In the genomic region with DNA sequence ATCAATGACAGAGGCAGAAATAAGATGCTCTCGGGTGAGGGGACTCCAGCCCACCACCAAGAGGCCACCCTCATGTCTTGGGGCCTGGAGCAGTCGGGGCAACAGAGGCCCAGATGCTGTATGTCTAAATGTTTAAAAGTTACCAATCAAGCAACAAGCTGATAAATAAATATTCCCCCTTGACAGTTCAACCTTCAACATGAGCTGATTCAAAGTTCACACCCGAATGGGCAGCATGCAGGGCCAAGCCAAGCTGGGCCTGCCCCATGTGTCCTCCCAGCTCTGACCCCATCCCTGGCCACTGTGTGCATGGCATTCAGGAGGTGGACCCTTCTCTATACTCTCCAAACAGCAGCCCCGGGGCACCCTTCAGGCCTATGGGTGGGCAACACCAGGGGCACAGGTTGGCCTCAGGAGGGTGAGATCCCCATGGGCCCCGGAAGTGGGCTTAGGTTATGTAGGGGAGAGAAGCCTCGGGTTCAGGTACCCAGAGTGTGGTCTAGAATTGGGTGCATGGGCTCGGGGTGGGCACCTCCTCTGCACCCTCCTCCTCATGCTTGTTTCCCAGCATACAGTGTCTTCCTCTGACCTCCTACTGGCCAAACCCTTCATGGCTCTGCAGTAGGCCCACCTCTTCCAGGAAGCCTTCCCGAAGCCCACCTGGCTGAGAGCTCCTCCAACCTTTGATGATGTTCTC, we compare ENCODE assay signal across 24 cellular contexts.
"Had no signal": no experiment of that assay in that cellular context is flagged by ENCODE, and none has a peak within 500 bp of the region (broad histone marks: within the 10 kb centered on the region; RNA-seq: fewer than 3 reads in every experiment).

No MANE protein-coding gene starts in this region.

- H3K4me1 Mint-ChIP-seq: WTC11 had no signal

- ATAC-seq: mucosa of descending colon; naive thymus-derived CD4-positive, alpha-beta T cell; T-helper 17 cell; WTC11 had no signal

- H3K4me3 ChIP-seq: esophagus squamous epithelium, left ventricle myocardium inferior, mucosa of descending colon, stomach, testis, upper lobe of right lung had no signal

- H3K36me3 Mint-ChIP-seq: activated naive CD8-positive, alpha-beta T cell treated with anti-CD3 and anti-CD28 coated beads, Interleukin-2, amount 10 ng/mL, durations not matched to agents 7 days and 5 days; naive thymus-derived CD4-positive, alpha-beta T cell; WTC11 had no signal

- H3K9me3 Mint-ChIP-seq: activated naive CD8-positive, alpha-beta T cell treated with anti-CD3 and anti-CD28 coated beads, Interleukin-2, amount 10 ng/mL, durations not matched to agents 7 days and 5 days; activated T-helper 1 cell treated with anti-CD3 and anti-CD28 coated beads, Interleukin-12 subunit alpha, Interleukin-12 subunit beta, Interleukin-2, Interleukin-4 antibody, amounts not matched to agents 30 ng/mL and 10 ng/mL and 1 ng/mL, durations not matched to agents 14 hours and 24 hours and 36 hours; central memory CD8-positive, alpha-beta T cell; naive thymus-derived CD4-positive, alpha-beta T cell; WTC11 had no signal

- H3K4me3 Mint-ChIP-seq: activated naive CD8-positive, alpha-beta T cell treated with anti-CD3 and anti-CD28 coated beads, Interleukin-2, amount 10 ng/mL, durations not matched to agents 7 days and 5 days; activated T-helper 1 cell treated with anti-CD3 and anti-CD28 coated beads, Interleukin-12 subunit alpha, Interleukin-12 subunit beta, Interleukin-2, Interleukin-4 antibody, amounts not matched to agents 30 ng/mL and 10 ng/mL and 1 ng/mL, durations not matched to agents 14 hours and 24 hours and 36 hours; central memory CD8-positive, alpha-beta T cell; naive thymus-derived CD4-positive, alpha-beta T cell; T-helper 17 cell; WTC11 had no signal

- DNase-seq: activated CD4-positive, alpha-beta T cell treated with anti-CD3 and anti-CD28 coated beads for 48 hours; activated CD8-positive, alpha-beta memory T cell treated with anti-CD3 and anti-CD28 coated beads for 24 hours; activated naive CD8-positive, alpha-beta T cell treated with anti-CD3 and anti-CD28 coated beads, Interleukin-2, amount 10 ng/mL, durations not matched to agents 7 days and 5 days; anterior cingulate cortex; brain microvascular endothelial cell; effector CD8-positive, alpha-beta T cell; esophagus squamous epithelium; hypothalamus; left ventricle myocardium inferior; mucosa of descending colon; naive thymus-derived CD4-positive, alpha-beta T cell; right cardiac atrium; small intestine; stimulated activated CD4-positive, alpha-beta T cell treated with anti-CD3 and anti-CD28 coated beads, Interleukin-4, amount 100 ng/mL, for 4 hours; stimulated activated CD8-positive, alpha-beta memory T cell treated with anti-CD3 and anti-CD28 coated beads, Interleukin-4, amount 100 ng/mL, for 48 hours; stomach; T-helper 17 cell; testis; upper lobe of right lung had no signal

- H3K9me3 ChIP-seq: esophagus squamous epithelium, left ventricle myocardium inferior, mucosa of descending colon, stomach, testis, upper lobe of right lung had no signal

- H3K36me3 ChIP-seq: brain microvascular endothelial cell, esophagus squamous epithelium, left ventricle myocardium inferior, stomach, upper lobe of right lung had no signal

- H3K27me3 ChIP-seq: brain microvascular endothelial cell, stomach, testis, upper lobe of right lung had no signal

- H3K27me3 Mint-ChIP-seq: central memory CD8-positive, alpha-beta T cell; naive thymus-derived CD4-positive, alpha-beta T cell; progenitor cell of endocrine pancreas; T-helper 17 cell had no signal

- H3K27ac Mint-ChIP-seq: activated naive CD8-positive, alpha-beta T cell treated with anti-CD3 and anti-CD28 coated beads, Interleukin-2, amount 10 ng/mL, durations not matched to agents 7 days and 5 days; activated T-helper 1 cell treated with anti-CD3 and anti-CD28 coated beads, Interleukin-12 subunit alpha, Interleukin-12 subunit beta, Interleukin-2, Interleukin-4 antibody, amounts not matched to agents 30 ng/mL and 10 ng/mL and 1 ng/mL, durations not matched to agents 14 hours and 24 hours and 36 hours; naive thymus-derived CD4-positive, alpha-beta T cell; WTC11 had no signal

- H3K4me1 ChIP-seq: left ventricle myocardium inferior, stomach, testis had no signal

- FAIRE-seq: endothelial cell of umbilical vein, small intestine had no signal

- H3K27ac ChIP-seq: brain microvascular endothelial cell, esophagus squamous epithelium, left ventricle myocardium inferior, stomach, testis, upper lobe of right lung had no signal
